In the genomic region with DNA sequence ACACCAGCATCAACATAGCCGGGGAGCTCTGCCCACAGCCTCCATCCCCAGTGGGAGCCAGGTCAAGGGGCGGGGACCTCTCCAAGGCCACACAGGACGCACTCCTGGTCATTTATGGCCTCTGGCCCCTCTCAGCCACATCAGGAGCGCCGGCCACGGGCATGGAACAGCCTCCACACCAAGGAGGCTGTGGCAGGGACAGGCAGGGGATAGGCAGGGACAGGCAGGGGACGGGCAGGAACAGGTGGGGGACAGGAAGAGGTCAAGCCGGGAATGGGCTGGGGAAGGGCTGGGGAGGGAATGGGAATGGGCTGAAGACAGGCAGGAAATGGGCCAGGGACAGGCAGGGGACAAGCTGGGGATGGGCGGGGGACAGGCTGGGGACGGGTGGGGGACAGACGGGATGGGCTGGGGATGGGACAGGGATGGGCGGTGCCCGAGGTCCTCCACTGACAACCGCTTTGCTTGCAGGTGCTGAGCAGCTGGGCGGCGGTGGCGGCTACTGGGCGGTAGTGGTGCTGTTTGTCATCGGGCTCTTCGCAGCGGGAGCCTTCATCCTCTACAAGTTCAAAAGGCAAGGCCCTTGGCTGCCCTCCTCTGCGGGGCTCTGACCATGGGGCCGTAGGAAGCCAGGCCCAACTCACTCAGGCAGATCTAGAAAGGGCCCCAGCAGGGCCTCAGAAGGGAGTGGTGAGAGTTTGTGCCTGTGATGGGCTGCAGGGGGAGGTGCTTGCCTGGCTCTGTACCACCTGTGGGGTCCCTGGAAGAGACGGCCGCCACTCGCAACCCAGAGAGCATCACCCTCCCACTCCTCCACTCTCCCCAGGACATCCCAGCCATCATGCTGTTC, we compare ENCODE assay signal across 1 cellular context.
TF ChIP-seq lines count a peak whose summit lies in the region.

No MANE protein-coding gene starts in this region.

TF ChIP-seq in GM23338, 12 proteins besides CTCF, POLR2A, EP300 and RAD21 (continued from another document):
- TF ChIP-seq ZNF331 (CRISPR knock-in tag; IDR thresholded peaks at IDR 0.05; ENCODE audit: low read depth) = no peak
